1 cellular context compared by ENCODE assay signal in the genomic region with DNA sequence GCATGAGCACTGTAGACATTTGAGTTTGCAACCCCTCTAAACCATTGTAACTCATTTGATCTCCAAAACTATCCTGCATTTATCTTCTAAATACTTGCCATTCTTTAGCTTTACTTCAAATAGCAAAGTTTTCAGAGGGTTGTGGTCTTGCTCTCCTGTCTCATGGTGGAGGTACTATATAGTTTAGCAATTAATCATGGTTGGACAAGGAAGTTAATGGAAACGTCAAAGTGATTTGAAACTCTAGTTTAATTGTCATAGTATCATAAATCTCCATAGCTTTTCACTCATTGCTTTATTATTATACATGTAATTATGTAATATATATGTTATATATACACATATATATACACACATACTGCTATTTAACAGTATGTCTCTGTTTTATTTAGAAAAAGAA.
TF ChIP-seq lines count a peak whose summit lies in the region.

No MANE protein-coding gene starts in this region.

TF ChIP-seq in WTC11, 78 proteins besides CTCF, POLR2A, EP300 and RAD21 (continued from another document):
- TF ChIP-seq, protein P1, sequence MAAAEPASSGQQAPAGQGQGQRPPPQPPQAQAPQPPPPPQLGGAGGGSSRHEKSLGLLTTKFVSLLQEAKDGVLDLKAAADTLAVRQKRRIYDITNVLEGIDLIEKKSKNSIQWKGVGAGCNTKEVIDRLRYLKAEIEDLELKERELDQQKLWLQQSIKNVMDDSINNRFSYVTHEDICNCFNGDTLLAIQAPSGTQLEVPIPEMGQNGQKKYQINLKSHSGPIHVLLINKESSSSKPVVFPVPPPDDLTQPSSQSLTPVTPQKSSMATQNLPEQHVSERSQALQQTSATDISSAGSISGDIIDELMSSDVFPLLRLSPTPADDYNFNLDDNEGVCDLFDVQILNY (CRISPR knock-in tag; IDR thresholded peaks at IDR 0.05) = no peak
- TF ChIP-seq SOX15 (CRISPR knock-in tag; IDR thresholded peaks at IDR 0.05) = no peak
- TF ChIP-seq TP53 (CRISPR knock-in tag; IDR thresholded peaks at IDR 0.05) = no peak
- TF ChIP-seq IRF2 (CRISPR knock-in tag; IDR thresholded peaks at IDR 0.05; ENCODE audit: borderline replicate concordance, low read depth) = no peak
- no peak for TF ChIP-seq GTF2I (CRISPR knock-in tag; conservative IDR thresholded peaks at IDR 0.05)
- no peak for TF ChIP-seq ZNF263 (CRISPR knock-in tag; IDR thresholded peaks at IDR 0.05; ENCODE audit: low read depth)
- TF ChIP-seq, protein P2, sequence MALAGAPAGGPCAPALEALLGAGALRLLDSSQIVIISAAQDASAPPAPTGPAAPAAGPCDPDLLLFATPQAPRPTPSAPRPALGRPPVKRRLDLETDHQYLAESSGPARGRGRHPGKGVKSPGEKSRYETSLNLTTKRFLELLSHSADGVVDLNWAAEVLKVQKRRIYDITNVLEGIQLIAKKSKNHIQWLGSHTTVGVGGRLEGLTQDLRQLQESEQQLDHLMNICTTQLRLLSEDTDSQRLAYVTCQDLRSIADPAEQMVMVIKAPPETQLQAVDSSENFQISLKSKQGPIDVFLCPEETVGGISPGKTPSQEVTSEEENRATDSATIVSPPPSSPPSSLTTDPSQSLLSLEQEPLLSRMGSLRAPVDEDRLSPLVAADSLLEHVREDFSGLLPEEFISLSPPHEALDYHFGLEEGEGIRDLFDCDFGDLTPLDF (CRISPR knock-in tag; IDR thresholded peaks at IDR 0.05) = no peak
- TF ChIP-seq JAZF1 (CRISPR knock-in tag; IDR thresholded peaks at IDR 0.05) = no peak
- TF ChIP-seq RELA (CRISPR knock-in tag; IDR thresholded peaks at IDR 0.05; ENCODE audit: borderline replicate concordance) = no peak
- TF ChIP-seq OVOL2 (CRISPR knock-in tag; IDR thresholded peaks at IDR 0.05; ENCODE audit: borderline replicate concordance) = no peak
- TF ChIP-seq, protein P3, sequence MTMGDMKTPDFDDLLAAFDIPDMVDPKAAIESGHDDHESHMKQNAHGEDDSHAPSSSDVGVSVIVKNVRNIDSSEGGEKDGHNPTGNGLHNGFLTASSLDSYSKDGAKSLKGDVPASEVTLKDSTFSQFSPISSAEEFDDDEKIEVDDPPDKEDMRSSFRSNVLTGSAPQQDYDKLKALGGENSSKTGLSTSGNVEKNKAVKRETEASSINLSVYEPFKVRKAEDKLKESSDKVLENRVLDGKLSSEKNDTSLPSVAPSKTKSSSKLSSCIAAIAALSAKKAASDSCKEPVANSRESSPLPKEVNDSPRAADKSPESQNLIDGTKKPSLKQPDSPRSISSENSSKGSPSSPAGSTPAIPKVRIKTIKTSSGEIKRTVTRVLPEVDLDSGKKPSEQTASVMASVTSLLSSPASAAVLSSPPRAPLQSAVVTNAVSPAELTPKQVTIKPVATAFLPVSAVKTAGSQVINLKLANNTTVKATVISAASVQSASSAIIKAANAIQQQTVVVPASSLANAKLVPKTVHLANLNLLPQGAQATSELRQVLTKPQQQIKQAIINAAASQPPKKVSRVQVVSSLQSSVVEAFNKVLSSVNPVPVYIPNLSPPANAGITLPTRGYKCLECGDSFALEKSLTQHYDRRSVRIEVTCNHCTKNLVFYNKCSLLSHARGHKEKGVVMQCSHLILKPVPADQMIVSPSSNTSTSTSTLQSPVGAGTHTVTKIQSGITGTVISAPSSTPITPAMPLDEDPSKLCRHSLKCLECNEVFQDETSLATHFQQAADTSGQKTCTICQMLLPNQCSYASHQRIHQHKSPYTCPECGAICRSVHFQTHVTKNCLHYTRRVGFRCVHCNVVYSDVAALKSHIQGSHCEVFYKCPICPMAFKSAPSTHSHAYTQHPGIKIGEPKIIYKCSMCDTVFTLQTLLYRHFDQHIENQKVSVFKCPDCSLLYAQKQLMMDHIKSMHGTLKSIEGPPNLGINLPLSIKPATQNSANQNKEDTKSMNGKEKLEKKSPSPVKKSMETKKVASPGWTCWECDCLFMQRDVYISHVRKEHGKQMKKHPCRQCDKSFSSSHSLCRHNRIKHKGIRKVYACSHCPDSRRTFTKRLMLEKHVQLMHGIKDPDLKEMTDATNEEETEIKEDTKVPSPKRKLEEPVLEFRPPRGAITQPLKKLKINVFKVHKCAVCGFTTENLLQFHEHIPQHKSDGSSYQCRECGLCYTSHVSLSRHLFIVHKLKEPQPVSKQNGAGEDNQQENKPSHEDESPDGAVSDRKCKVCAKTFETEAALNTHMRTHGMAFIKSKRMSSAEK (CRISPR knock-in tag; IDR thresholded peaks at IDR 0.05; ENCODE audit: borderline replicate concordance) = no peak
- TF ChIP-seq, protein P4, sequence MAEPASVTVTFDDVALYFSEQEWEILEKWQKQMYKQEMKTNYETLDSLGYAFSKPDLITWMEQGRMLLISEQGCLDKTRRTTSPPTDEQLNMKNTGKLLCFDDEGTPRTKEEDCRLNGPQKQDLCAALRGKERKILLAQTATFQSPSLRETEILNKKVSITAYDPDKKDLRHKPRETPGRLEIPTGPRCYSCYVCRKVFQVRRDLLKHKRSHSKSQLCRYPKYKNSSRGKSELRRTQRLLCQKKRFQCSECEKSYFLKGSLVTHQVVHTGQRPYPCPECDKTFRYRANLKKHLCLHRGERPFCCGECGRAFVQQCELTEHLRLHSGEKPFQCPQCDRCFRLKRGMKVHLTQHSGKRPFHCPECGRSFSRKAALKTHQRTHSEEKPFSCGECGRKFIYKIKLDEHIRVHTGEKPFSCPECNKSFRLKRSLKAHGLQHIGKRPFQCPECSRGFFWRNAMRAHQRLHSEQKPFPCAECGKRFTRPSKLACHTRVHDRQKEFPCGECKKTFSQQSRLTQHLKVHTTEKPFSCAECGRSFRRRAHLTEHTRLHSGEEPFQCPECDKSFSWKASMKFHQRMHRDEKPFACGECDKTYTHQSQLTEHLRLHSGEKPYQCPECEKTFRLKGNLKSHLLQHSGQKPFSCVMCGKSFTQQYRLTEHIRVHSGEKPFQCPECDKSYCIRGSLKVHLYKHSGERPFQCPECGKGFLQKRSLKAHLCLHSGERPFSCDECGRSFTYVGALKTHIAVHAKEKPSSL (CRISPR knock-in tag; conservative IDR thresholded peaks at IDR 0.05) = no peak
